Comparison of ENCODE assay signal across 1 cellular context in genomic region chr1:39822146-39822545, GRCh38.
TF ChIP-seq lines count a peak whose summit lies in the region.

No MANE protein-coding gene starts in this region.

TF ChIP-seq in WTC11, 78 proteins besides CTCF, POLR2A, EP300 and RAD21 (continued from another document):
- TF ChIP-seq OVOL2 (CRISPR knock-in tag; IDR thresholded peaks at IDR 0.05; ENCODE audit: borderline replicate concordance) (no peak), GRHL2 (CRISPR knock-in tag; IDR thresholded peaks at IDR 0.05; ENCODE audit: insufficient replicate concordance, severe bottlenecking) (no peak), ZSCAN18 (CRISPR knock-in tag; IDR thresholded peaks at IDR 0.05) (no peak), ESRRA (CRISPR knock-in tag; IDR thresholded peaks at IDR 0.05; ENCODE audit: borderline replicate concordance) (no peak), EMX1 (CRISPR knock-in tag; IDR thresholded peaks at IDR 0.05) (no peak), PRDM15 (CRISPR knock-in tag; IDR thresholded peaks at IDR 0.05) (no peak), E2F5 (CRISPR knock-in tag; IDR thresholded peaks at IDR 0.05) (no peak), ZBTB43 (CRISPR knock-in tag; IDR thresholded peaks at IDR 0.05) (no peak), GABPB1 (CRISPR knock-in tag; IDR thresholded peaks at IDR 0.05) (no peak)
